Comparison of ENCODE assay signal across 1 cellular context in the genomic region with DNA sequence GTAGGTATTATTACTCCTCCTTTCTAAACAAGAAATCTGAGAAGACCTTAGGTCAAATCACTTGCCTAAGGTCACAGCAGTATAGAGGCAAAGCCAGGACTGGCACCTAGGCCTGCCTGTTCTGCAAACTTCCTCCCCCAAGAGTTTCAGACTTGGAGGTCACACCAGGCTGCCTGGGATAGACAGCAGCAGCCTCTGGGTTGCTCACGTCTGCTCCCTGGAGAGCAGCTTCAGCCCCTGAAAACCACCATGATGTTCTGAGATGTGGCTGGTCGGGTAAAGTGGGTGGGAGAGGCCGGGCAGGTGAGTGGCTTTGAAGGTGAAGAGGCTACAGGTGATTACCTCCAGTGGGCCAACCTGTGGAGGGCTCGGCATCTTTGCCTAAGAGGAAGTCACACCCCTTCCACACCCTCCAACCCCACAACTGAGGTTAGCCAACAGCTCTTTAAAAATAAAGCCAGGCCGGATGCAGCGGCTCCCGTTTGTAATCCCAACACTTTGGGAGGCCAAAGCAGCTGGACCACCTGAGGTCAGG.
TF ChIP-seq lines count a peak whose summit lies in the region.

No MANE protein-coding gene starts in this region.

TF ChIP-seq in IMR-90, 13 proteins besides CTCF, POLR2A, EP300 and RAD21:
- TF ChIP-seq SMC3 (IDR thresholded peaks at IDR 0.05; ENCODE audit: low read depth, low read length) (no peak), FOS (IDR thresholded peaks at IDR 0.05; ENCODE audit: low read depth, low read length) (no peak), RCOR1 (IDR thresholded peaks at IDR 0.05; ENCODE audit: insufficient replicate concordance, low read length) (no peak), ELK1 (IDR thresholded peaks at IDR 0.05; ENCODE audit: borderline replicate concordance, low read depth, low read length) (no peak), RFX5 (IDR thresholded peaks at IDR 0.05; ENCODE audit: low read depth, low read length) (no peak), CHD1 (IDR thresholded peaks at IDR 0.05; ENCODE audit: low read depth, low read length) (no peak), MAZ (IDR thresholded peaks at IDR 0.05; ENCODE audit: borderline replicate concordance, low read depth, low read length) (no peak), MXI1 (IDR thresholded peaks at IDR 0.05; ENCODE audit: borderline replicate concordance, low read depth, low read length) (no peak), BHLHE40 (IDR thresholded peaks at IDR 0.05; ENCODE audit: low read depth, low read length) (no peak), MAFK (IDR thresholded peaks at IDR 0.05; ENCODE audit: low read depth, low read length) (no peak), CEBPB (IDR thresholded peaks at IDR 0.05; ENCODE audit: low read depth, low read length) (no peak), NFE2L2 (IDR thresholded peaks at IDR 0.05; ENCODE audit: low read depth, low read length) (no peak)
- TF ChIP-seq, protein P1, sequence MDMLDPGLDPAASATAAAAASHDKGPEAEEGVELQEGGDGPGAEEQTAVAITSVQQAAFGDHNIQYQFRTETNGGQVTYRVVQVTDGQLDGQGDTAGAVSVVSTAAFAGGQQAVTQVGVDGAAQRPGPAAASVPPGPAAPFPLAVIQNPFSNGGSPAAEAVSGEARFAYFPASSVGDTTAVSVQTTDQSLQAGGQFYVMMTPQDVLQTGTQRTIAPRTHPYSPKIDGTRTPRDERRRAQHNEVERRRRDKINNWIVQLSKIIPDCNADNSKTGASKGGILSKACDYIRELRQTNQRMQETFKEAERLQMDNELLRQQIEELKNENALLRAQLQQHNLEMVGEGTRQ (IDR thresholded peaks at IDR 0.05; ENCODE audit: low read depth, low read length) = no peak
